Comparison of ENCODE assay signal across 15 cellular contexts in the genomic region with DNA sequence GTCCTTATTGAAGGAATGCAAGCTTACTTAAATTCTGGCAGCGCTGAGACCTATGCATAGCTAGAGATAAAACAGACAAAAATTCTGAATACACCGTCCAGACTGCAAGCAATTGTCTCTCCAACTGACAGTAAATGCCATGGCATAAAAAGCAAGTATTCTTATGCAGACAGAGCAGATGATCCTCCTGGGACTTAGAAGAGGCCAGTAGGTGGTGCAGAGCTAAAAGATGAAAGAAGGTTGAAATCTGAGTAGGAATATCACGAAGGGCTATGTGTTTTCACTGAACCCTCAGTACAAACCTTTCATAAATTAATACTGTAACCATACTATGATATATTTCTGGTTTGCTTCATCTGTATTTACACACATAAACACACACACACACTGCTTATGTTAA.
DNase-seq lines count a peak whose midpoint lies in the region; ATAC-seq and TF ChIP-seq lines count a peak whose summit lies in the region.
"Had no signal": no experiment of that assay in that cellular context is flagged by ENCODE, and none has a peak within 500 bp of the region (broad histone marks: within the 10 kb centered on the region; RNA-seq: fewer than 3 reads in every experiment).

No MANE protein-coding gene starts in this region.

- H3K4me3 ChIP-seq in AG10803 (ENCODE audit: low read length): no peak overlapping the region
- H3K4me3 ChIP-seq in foreskin fibroblast (ENCODE audit: low read depth in 1 of 2, low read length in 2 of 2): no peak overlapping the region
- H3K4me3 ChIP-seq in upper lobe of right lung: no peak overlapping the region
- H3K4me3 ChIP-seq: cardiac muscle cell, MG63 had no signal

- no peaks in the 10 kb centered on the region for H3K27me3 ChIP-seq in upper lobe of right lung
- H3K27me3 ChIP-seq: cardiac muscle cell, MG63 had no signal

- intact Hi-C loops in upper lobe of right lung (cut with DNase I): no loop called here

- no peaks in the 10 kb centered on the region for H3K36me3 ChIP-seq in upper lobe of right lung
- H3K36me3 ChIP-seq: cardiac muscle cell, MG63 had no signal

- H3K4me1 ChIP-seq in upper lobe of right lung: no peaks in the 10 kb centered on the region

- H3K9me3 ChIP-seq in upper lobe of right lung: no peaks in the 10 kb centered on the region
- H3K9me3 ChIP-seq: MG63 had no signal

- DNase-seq in AG10803 (ENCODE audit: low read depth) (no peak), Kasumi-1 (lab: John Stamatoyannopoulos, UW) (peak; percentile 23 to 34), SK-N-DZ (ENCODE audit: low spot score) (peak; percentile 36), foreskin fibroblast (peak in 1 of 2 donors; percentile 31), RPMI8226 (no peak), upper lobe of right lung (no peak)
- no peak for DNase-seq in activated naive CD4-positive, alpha-beta T cell (lab: John Stamatoyannopoulos, UW)
- DNase-seq: activated B cell treated with CpG ODN at 0.5 μM for 24 hours; activated T-cell treated with anti-CD3 and anti-CD28 coated beads, Interleukin-2, amount 50 U/mL, for 72 hours; kidney; MG63; stimulated activated naive CD4-positive, alpha-beta T cell treated with Interleukin-2 at 50 U/mL for 16 hours had no signal

- no peak overlapping the region for H3K27ac ChIP-seq in upper lobe of right lung
- H3K27ac ChIP-seq: cardiac muscle cell, RWPE1 had no signal

- TF ChIP-seq CTCF in AG10803 (conservative IDR thresholded peaks at IDR 0.05; ENCODE audit: low read length) (peak; percentile 12; the same call in 1 of the 2 replicates), foreskin fibroblast (IDR thresholded peaks at IDR 0.05; ENCODE audit: low read depth, low read length) (peak; percentile 32), upper lobe of right lung (IDR thresholded peaks at IDR 0.05) (no peak)

- ATAC-seq in GM21576 (IDR thresholded peaks at IDR 0.05; ENCODE audit: unreplicated experiment) (no peak), upper lobe of right lung (no peak)
- ATAC-seq: activated T-cell treated with anti-CD3 and anti-CD28 coated beads, Interleukin-2, amount 50 U/mL, for 72 hours had no signal

Comparison
In these comparisons a context has a peak if more than half of its experiments do, and no peak if none do; other contexts are left out.
1. DNase-seq: peak in Kasumi-1 (2 of 2) and SK-N-DZ (single experiment); none in AG10803 (single experiment), RPMI8226 (single experiment), activated naive CD4-positive, alpha-beta T cell (0 of 4) and upper lobe of right lung (single experiment).